Comparison of ENCODE assay signal across 19 cellular contexts in genomic region chr5:944992-945685, GRCh38. TPM values are rescaled to one million over a fixed set of nuclear protein-coding genes. Genes with fewer than 3 reads are reported as not detected.
A peak's percentile ranks its signal among the peaks of the same experiment; 100 is the strongest.
DNase-seq lines count a peak whose midpoint lies in the region; ATAC-seq and TF ChIP-seq lines count a peak whose summit lies in the region.
"Had no signal": no experiment of that assay in that cellular context is flagged by ENCODE, and none has a peak within 500 bp of the region (broad histone marks: within the 10 kb centered on the region; RNA-seq: fewer than 3 reads in every experiment).

No MANE protein-coding gene starts in this region.

- no peak for ATAC-seq in stimulated activated naive CD8-positive, alpha-beta T cell treated with anti-CD3 and anti-CD28 coated beads, Interleukin-15, amount 100 ng/mL, for 72 hours
- ATAC-seq in GM19463 (IDR thresholded peaks at IDR 0.05; ENCODE audit: unreplicated experiment), result no peak

- no peak overlapping the region for H4K8ac ChIP-seq in mesenchymal stem cell (ENCODE audit: low read length)

- no peak overlapping the region for H2AFZ ChIP-seq in mesenchymal stem cell (ENCODE audit: low read depth, low read length)

- WGBS in mesenchymal stem cell, result 92% methylated on average over 12 of the region's 12 CpGs

- no peak overlapping the region for H4K91ac ChIP-seq in mesenchymal stem cell (ENCODE audit: low read length)

- H3K4me3 Mint-ChIP-seq in stimulated activated naive CD8-positive, alpha-beta T cell treated with anti-CD3 and anti-CD28 coated beads, Interleukin-15, Interleukin-2, amounts not matched to agents 100 ng/mL and 50 ng/mL, for 24 hours, result no peak overlapping the region
- H3K4me3 Mint-ChIP-seq in stimulated activated naive CD8-positive, alpha-beta T cell treated with anti-CD3 and anti-CD28 coated beads, Interleukin-15, amount 100 ng/mL, for 72 hours, result no peak overlapping the region
- no peak overlapping the region for H3K4me3 Mint-ChIP-seq in type B pancreatic cell
- H3K4me3 Mint-ChIP-seq: activated CD4-positive, alpha-beta memory T cell treated with anti-CD3 and anti-CD28 coated beads, Interleukin-2, amount 10 ng/mL, durations not matched to agents 7 days and 5 days; activated naive CD8-positive, alpha-beta T cell treated with anti-CD3 and anti-CD28 coated beads for 36 hours; activated T-cell treated with anti-CD3 and anti-CD28 coated beads, Interleukin-2, amount 50 U/mL, for 72 hours; CD8-positive, alpha-beta memory T cell; mesothelial cell of epicardium had no signal

- in situ Hi-C loops in astrocyte of the cerebellum (cut with HindIII; ENCODE audit: low sequenced_read_pairs), result loop anchor here (25.0 kb wide), 2 partner anchors 217 to 367 kb away; no protein-coding TSS in a partner anchor

- H3K79me1 ChIP-seq in mesenchymal stem cell (replicated peaks; ENCODE audit: low read length, poor library complexity, severe bottlenecking), result no peaks in the 10 kb centered on the region

- no peak for TF ChIP-seq CTCF in astrocyte of the cerebellum (IDR thresholded peaks at IDR 0.05; ENCODE audit: low read depth, low read length, missing control alignments)
- no peak for TF ChIP-seq CTCF in type B pancreatic cell (conservative IDR thresholded peaks at IDR 0.05)

- H3K9me3 ChIP-seq in mesenchymal stem cell (ENCODE audit: control insufficient read depth, low read length), result peaks cover 6% of the 10 kb centered on the region
- H3K9me3 ChIP-seq: upper lobe of left lung had no signal

- no peaks in the 10 kb centered on the region for H3K36me3 Mint-ChIP-seq in stimulated activated naive CD8-positive, alpha-beta T cell treated with anti-CD3 and anti-CD28 coated beads, Interleukin-15, Interleukin-2, amounts not matched to agents 100 ng/mL and 50 ng/mL, for 24 hours (ENCODE audit: low read depth)
- H3K36me3 Mint-ChIP-seq in type B pancreatic cell, result no peaks in the 10 kb centered on the region
- H3K36me3 Mint-ChIP-seq: activated naive CD8-positive, alpha-beta T cell treated with anti-CD3 and anti-CD28 coated beads for 36 hours; brain; CD8-positive, alpha-beta memory T cell had no signal

- peaks cover 10% of the 10 kb centered on the region for H3K4me1 ChIP-seq in mesenchymal stem cell (ENCODE audit: control insufficient read depth, insufficient read depth, low read depth, low read length)

- H2BK5ac ChIP-seq in mesenchymal stem cell (ENCODE audit: low read depth, low read length, poor library complexity, severe bottlenecking), result no peak overlapping the region

- H3K14ac ChIP-seq in mesenchymal stem cell (ENCODE audit: low read length in 2 of 2), result no peak overlapping the region

- H3K4me3 ChIP-seq in astrocyte of the cerebellum (ENCODE audit: low read depth, low read length) (no peak overlapping the region), mesenchymal stem cell (ENCODE audit: insufficient read depth in 1 of 2, low read depth in 1 of 2, low read length in 2 of 2) (no peak overlapping the region)
- H3K4me3 ChIP-seq: right atrium auricular region, upper lobe of left lung had no signal

- no peaks in the 10 kb centered on the region for H3K4me1 Mint-ChIP-seq in stimulated activated naive CD8-positive, alpha-beta T cell treated with anti-CD3 and anti-CD28 coated beads, Interleukin-15, Interleukin-2, amounts not matched to agents 100 ng/mL and 50 ng/mL, for 24 hours (ENCODE audit: low read depth)
- H3K4me1 Mint-ChIP-seq in stimulated activated naive CD8-positive, alpha-beta T cell treated with anti-CD3 and anti-CD28 coated beads, Interleukin-15, amount 100 ng/mL, for 72 hours, result peaks cover 23% of the 10 kb centered on the region
- H3K4me1 Mint-ChIP-seq in type B pancreatic cell (ENCODE audit: unreplicated experiment), result peaks cover 36% of the 10 kb centered on the region
- H3K4me1 Mint-ChIP-seq: activated CD4-positive, alpha-beta memory T cell treated with anti-CD3 and anti-CD28 coated beads, Interleukin-2, amount 10 ng/mL, durations not matched to agents 7 days and 5 days; activated naive CD8-positive, alpha-beta T cell treated with anti-CD3 and anti-CD28 coated beads for 36 hours; CD8-positive, alpha-beta memory T cell had no signal

- H3K9ac ChIP-seq in mesenchymal stem cell (ENCODE audit: low read length), result no peak overlapping the region

- H3K4ac ChIP-seq in mesenchymal stem cell (ENCODE audit: low read depth in 1 of 2, low read length in 2 of 2), result no peak overlapping the region

- no peaks in the 10 kb centered on the region for H3K36me3 ChIP-seq in mesenchymal stem cell (ENCODE audit: control insufficient read depth in 1 of 2, insufficient read depth in 2 of 2, low read depth in 1 of 2, low read length in 2 of 2)
- H3K36me3 ChIP-seq: right atrium auricular region, upper lobe of left lung had no signal

- H3K18ac ChIP-seq in mesenchymal stem cell (ENCODE audit: low read depth in 1 of 2, low read length in 2 of 2), result no peak overlapping the region

- H3K27ac Mint-ChIP-seq in stimulated activated naive CD8-positive, alpha-beta T cell treated with anti-CD3 and anti-CD28 coated beads, Interleukin-15, Interleukin-2, amounts not matched to agents 100 ng/mL and 50 ng/mL, for 24 hours, result peak overlapping the region; percentile 48
- H3K27ac Mint-ChIP-seq in stimulated activated naive CD8-positive, alpha-beta T cell treated with anti-CD3 and anti-CD28 coated beads, Interleukin-15, amount 100 ng/mL, for 72 hours, result no peak overlapping the region
- H3K27ac Mint-ChIP-seq in type B pancreatic cell, result no peak overlapping the region
- H3K27ac Mint-ChIP-seq: activated CD4-positive, alpha-beta memory T cell treated with anti-CD3 and anti-CD28 coated beads, Interleukin-2, amount 10 ng/mL, durations not matched to agents 7 days and 5 days; activated naive CD8-positive, alpha-beta T cell treated with anti-CD3 and anti-CD28 coated beads for 36 hours; activated T-cell treated with anti-CD3 and anti-CD28 coated beads, Interleukin-2, amount 50 U/mL, for 72 hours; CD8-positive, alpha-beta memory T cell had no signal

- no peaks in the 10 kb centered on the region for H3K9me3 Mint-ChIP-seq in stimulated activated naive CD8-positive, alpha-beta T cell treated with anti-CD3 and anti-CD28 coated beads, Interleukin-15, Interleukin-2, amounts not matched to agents 100 ng/mL and 50 ng/mL, for 24 hours
- no peaks in the 10 kb centered on the region for H3K9me3 Mint-ChIP-seq in stimulated activated naive CD8-positive, alpha-beta T cell treated with anti-CD3 and anti-CD28 coated beads, Interleukin-15, amount 100 ng/mL, for 72 hours
- peaks cover 1% of the 10 kb centered on the region for H3K9me3 Mint-ChIP-seq in type B pancreatic cell
- H3K9me3 Mint-ChIP-seq: activated CD4-positive, alpha-beta memory T cell treated with anti-CD3 and anti-CD28 coated beads, Interleukin-2, amount 10 ng/mL, durations not matched to agents 7 days and 5 days; activated naive CD8-positive, alpha-beta T cell treated with anti-CD3 and anti-CD28 coated beads for 36 hours; CD8-positive, alpha-beta memory T cell had no signal

- peaks cover 67 to 85% of the 10 kb centered on the region in 2 experiments for H3K27me3 ChIP-seq in mesenchymal stem cell (ENCODE audit: control insufficient read depth in 1 of 2, insufficient read depth in 1 of 2, low read length in 2 of 2)
- H3K27me3 ChIP-seq: right atrium auricular region, upper lobe of left lung had no signal

- H3K27me3 Mint-ChIP-seq in stimulated activated naive CD8-positive, alpha-beta T cell treated with anti-CD3 and anti-CD28 coated beads, Interleukin-15, Interleukin-2, amounts not matched to agents 100 ng/mL and 50 ng/mL, for 24 hours, result peaks cover 75% of the 10 kb centered on the region
- H3K27me3 Mint-ChIP-seq in stimulated activated naive CD8-positive, alpha-beta T cell treated with anti-CD3 and anti-CD28 coated beads, Interleukin-15, amount 100 ng/mL, for 72 hours, result peaks cover 90% of the 10 kb centered on the region
- peaks cover 40% of the 10 kb centered on the region for H3K27me3 Mint-ChIP-seq in type B pancreatic cell

- H2BK15ac ChIP-seq in mesenchymal stem cell (ENCODE audit: low read depth, poor library complexity, severe bottlenecking), result no peak overlapping the region

- H3K27ac ChIP-seq in mesenchymal stem cell (ENCODE audit: low read length, poor library complexity, severe bottlenecking), result no peak overlapping the region
- H3K27ac ChIP-seq: right atrium auricular region had no signal

- H2AK5ac ChIP-seq in mesenchymal stem cell (ENCODE audit: low read length, severe bottlenecking), result no peak overlapping the region

- DNase-seq in stimulated activated naive CD8-positive, alpha-beta T cell treated with anti-CD3 and anti-CD28 coated beads, Interleukin-15, amount 100 ng/mL, for 72 hours, result no peak
- DNase-seq in astrocyte of the cerebellum (ENCODE audit: low read depth) (peak; percentile 33), mesenchymal stem cell (peak; percentile 23), type B pancreatic cell (ENCODE audit: extremely low spot score, unreplicated experiment) (no peak), T1000 (lab: John Stamatoyannopoulos, UW) (no peak)
- DNase-seq: activated naive CD8-positive, alpha-beta T cell treated with anti-CD3 and anti-CD28 coated beads for 36 hours; activated T-cell treated with anti-CD3 and anti-CD28 coated beads, Interleukin-2, amount 50 U/mL, for 72 hours; CD8-positive, alpha-beta memory T cell; HCEC 1CT; Kasumi-1; NCI-H1436; stimulated activated naive CD4-positive, alpha-beta T cell had no signal

- H2BK12ac ChIP-seq in mesenchymal stem cell (ENCODE audit: low read length in 2 of 2), result no peak overlapping the region

- no peak overlapping the region for H3K4me2 ChIP-seq in mesenchymal stem cell (ENCODE audit: low read length, poor library complexity, severe bottlenecking)

- H3K23ac ChIP-seq in mesenchymal stem cell (ENCODE audit: low read length in 2 of 2), result no peak overlapping the region

- no peak overlapping the region for H2BK120ac ChIP-seq in mesenchymal stem cell (ENCODE audit: low read depth, low read length)

RNA-seq across cellular contexts. Expression of gene TRIP13, which starts 52.5 kb away (rescaled TPM):
- 5.7 TPM for polyA plus RNA-seq in mesenchymal stem cell (2013, experiment 1 of 2)
- polyA plus RNA-seq in mesenchymal stem cell (2013, experiment 2 of 2), result 5.7 TPM
- 9.3 and 18.2 TPM in 2 replicates for total RNA-seq in type B pancreatic cell (ENCODE audit: low replicate concordance)

RNA-seq across cellular contexts. Expression of gene BRD9, which starts 52.5 kb away (rescaled TPM):
- 26.0 TPM for polyA plus RNA-seq in mesenchymal stem cell (2013, experiment 1 of 2)
- 25.5 TPM for polyA plus RNA-seq in mesenchymal stem cell (2013, experiment 2 of 2)
- 38.2 and 55.6 TPM in 2 replicates for total RNA-seq in type B pancreatic cell (ENCODE audit: low replicate concordance)

Comparison
In these comparisons a context has a peak if more than half of its experiments do, and no peak if none do; other contexts are left out.
1. DNase-seq: peak in astrocyte of the cerebellum (single experiment) and mesenchymal stem cell (single experiment); none in stimulated activated naive CD8-positive, alpha-beta T cell treated with anti-CD3 and anti-CD28 coated beads, Interleukin-15, amount 100 ng/mL, for 72 hours (0 of 2), type B pancreatic cell (single experiment) and T1000 (single experiment).